In the genomic region with DNA sequence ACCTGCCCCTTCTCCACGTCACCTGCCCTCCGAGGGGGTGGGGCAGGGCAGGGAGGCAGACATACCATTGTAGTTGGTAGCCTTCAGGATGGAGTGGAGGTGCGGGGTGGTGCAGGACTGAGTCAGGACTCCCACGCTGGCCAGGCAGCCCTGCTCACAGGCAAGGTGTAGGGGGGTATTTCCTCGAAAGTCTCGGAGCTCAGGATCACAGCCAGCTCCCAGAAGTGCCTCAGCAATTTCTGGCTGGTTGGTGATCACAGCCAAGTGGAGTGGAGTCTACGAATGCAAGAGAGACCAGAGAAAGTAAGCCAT, we compare ENCODE assay signal across 8 cellular contexts. TPM values are rescaled to one million over a fixed set of nuclear protein-coding genes. Genes with fewer than 3 reads are reported as not detected.
DNase-seq lines count a peak whose midpoint lies in the region; ATAC-seq and TF ChIP-seq lines count a peak whose summit lies in the region.

No MANE protein-coding gene starts in this region.

- H3K27me3 ChIP-seq in mucosa of stomach (ENCODE audit: control insufficient read depth, insufficient read depth, low read length), result no peaks in the 10 kb centered on the region
- H3K27me3 ChIP-seq in tibial artery, result no peaks in the 10 kb centered on the region

- DNase-seq in dermis blood vessel endothelial cell, result peak; percentile 45
- peak in 1 of 2 donors; percentile 76 for DNase-seq in tibial artery
- no peak for DNase-seq in GOT3 (lab: John Stamatoyannopoulos, UW)
- DNase-seq in hippocampal formation (lab: John Stamatoyannopoulos, UW), result no peak

- no peaks in the 10 kb centered on the region for H3K9me3 ChIP-seq in ES-I3 (ENCODE audit: control insufficient read depth, insufficient read depth, low read length)
- no peaks in the 10 kb centered on the region for H3K9me3 ChIP-seq in mucosa of stomach (ENCODE audit: control insufficient read depth, low read length)
- H3K9me3 ChIP-seq in tibial artery, result no peaks in the 10 kb centered on the region

- no peak for ATAC-seq in HG02610 (IDR thresholded peaks at IDR 0.05; ENCODE audit: unreplicated experiment)

- H3K4me1 ChIP-seq in ES-I3 (ENCODE audit: insufficient read depth, low read length) (peaks cover 21% of the 10 kb centered on the region), mucosa of stomach (ENCODE audit: control insufficient read depth, insufficient read depth, low read length) (peaks cover 48% of the 10 kb centered on the region), tibial artery (peaks cover 0 to 55% (median 37%) of the 10 kb centered on the region in 4 donors)

- intact Hi-C loops in tibial artery (cut with DNase I; ENCODE audit: low total_unique reads), result no loop called here

- H3K9ac ChIP-seq in ES-I3 (ENCODE audit: low read depth, low read length) (peak overlapping the region; percentile 51; the same call in 1 of the 2 replicates), mucosa of stomach (ENCODE audit: low read length) (peak overlapping the region; percentile 99)

- TF ChIP-seq CTCF in WI38 (IDR thresholded peaks at IDR 0.05; ENCODE audit: low read depth, low read length) (no peak), tibial artery (IDR thresholded peaks at IDR 0.05) (no peak)

- H3K4me3 ChIP-seq in WI38 (ENCODE audit: low read depth, low read length) (peak overlapping the region; percentile 84), mucosa of stomach (ENCODE audit: low read length) (peak overlapping the region; percentile 98), tibial artery (peak overlapping the region; percentile 70 to 90)

- peaks cover 9% of the 10 kb centered on the region for H3K36me3 ChIP-seq in ES-I3 (ENCODE audit: insufficient read depth, low read length)
- peaks cover 34% of the 10 kb centered on the region for H3K36me3 ChIP-seq in mucosa of stomach (ENCODE audit: control insufficient read depth, insufficient read depth, low read length)
- peaks cover 50 to 54% (median 53%) of the 10 kb centered on the region in 3 donors for H3K36me3 ChIP-seq in tibial artery

- peak overlapping the region; percentile 81 to 96 for H3K27ac ChIP-seq in tibial artery

RNA-seq across cellular contexts. Expression of a gene that starts 1.5 kb away (rescaled TPM):
- 138 and 262 TPM in 2 replicates for total RNA-seq in dermis blood vessel endothelial cell
